10 cellular contexts compared by ENCODE assay signal in the genomic region with DNA sequence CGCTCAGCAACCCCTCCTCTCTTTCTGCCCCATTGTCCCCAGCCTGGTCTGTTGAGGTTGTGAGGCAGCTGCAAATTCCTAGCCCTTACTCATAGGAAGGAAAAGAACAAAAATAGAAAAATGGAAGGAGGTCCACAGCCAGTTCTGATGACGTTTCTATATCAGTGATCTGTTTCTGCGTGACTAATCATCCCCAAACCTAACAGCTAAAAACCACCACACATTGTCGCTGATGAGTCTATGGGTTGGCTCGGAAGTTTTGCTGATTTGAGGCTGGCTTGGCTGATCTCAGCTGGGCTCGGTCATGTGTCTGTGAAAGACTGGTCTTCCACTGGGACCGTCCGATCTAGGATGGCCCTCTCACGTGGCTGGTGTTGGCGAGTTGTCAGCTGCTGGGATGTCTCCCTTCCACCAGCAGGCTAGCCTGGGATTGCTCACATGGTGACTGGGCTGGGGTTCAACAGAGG.
DNase-seq lines count a peak whose midpoint lies in the region; TF ChIP-seq lines count a peak whose summit lies in the region.
"Had no signal": no experiment of that assay in that cellular context is flagged by ENCODE, and none has a peak within 500 bp of the region (broad histone marks: within the 10 kb centered on the region; RNA-seq: fewer than 3 reads in every experiment).

No MANE protein-coding gene starts in this region.

- DNase-seq in GM03348 (ENCODE audit: low spot score): peak; percentile 92
- DNase-seq in SJCRH30: peak; percentile 95 to 96
- DNase-seq in fibroblast of the aortic adventitia (ENCODE audit: low read depth): peak; percentile 99
- peak; percentile 85 for DNase-seq in sigmoid colon
- DNase-seq in LoVo (ENCODE audit: low spot score): no peak
- DNase-seq in NCI-H345 (lab: John Stamatoyannopoulos, UW): no peak
- no peak for DNase-seq in endothelial cell (ENCODE audit: low spot score)
- DNase-seq in NCI-H1092 treated with DMSO at 0.1 percent for 48 hours (lab: John Stamatoyannopoulos, UW): no peak
- DNase-seq: activated CD4-positive, alpha-beta T cell treated with anti-CD3 and anti-CD28 coated beads, Interleukin-2, amount 10 ng/mL, durations not matched to agents 7 days and 5 days had no signal

- H3K27ac ChIP-seq in SJCRH30 (peak overlapping the region; percentile 94), sigmoid colon (peak overlapping the region in 1 of 4 donors; percentile 38)
- H3K27ac ChIP-seq: KMS-11 had no signal

- no peaks in the 10 kb centered on the region for H3K36me3 ChIP-seq in SJCRH30
- H3K36me3 ChIP-seq in sigmoid colon: no peaks in the 10 kb centered on the region

- H3K9me3 ChIP-seq in SJCRH30 (replicated peaks) (no peaks in the 10 kb centered on the region), sigmoid colon (no peaks in the 10 kb centered on the region)

- peaks cover 2% of the 10 kb centered on the region for H3K4me1 Mint-ChIP-seq in endothelial cell (ENCODE audit: unreplicated experiment)
- H3K4me1 Mint-ChIP-seq: activated CD4-positive, alpha-beta T cell treated with anti-CD3 and anti-CD28 coated beads, Interleukin-2, amount 10 ng/mL, durations not matched to agents 7 days and 5 days had no signal

- no peaks in the 10 kb centered on the region for H3K9me3 Mint-ChIP-seq in endothelial cell (ENCODE audit: unreplicated experiment)
- H3K9me3 Mint-ChIP-seq: activated CD4-positive, alpha-beta T cell treated with anti-CD3 and anti-CD28 coated beads, Interleukin-2, amount 10 ng/mL, durations not matched to agents 7 days and 5 days had no signal

- no peak overlapping the region for H3K27ac Mint-ChIP-seq in endothelial cell (ENCODE audit: unreplicated experiment)
- H3K27ac Mint-ChIP-seq: activated CD4-positive, alpha-beta T cell treated with anti-CD3 and anti-CD28 coated beads, Interleukin-2, amount 10 ng/mL, durations not matched to agents 7 days and 5 days had no signal

- intact Hi-C loops in sigmoid colon (cut with DNase I): no loop called here

- TF ChIP-seq EP300 in sigmoid colon (IDR thresholded peaks at IDR 0.05): no peak

- H3K4me1 ChIP-seq in SJCRH30 (peaks cover 37% of the 10 kb centered on the region), sigmoid colon (no peaks in the 10 kb centered on the region)

- TF ChIP-seq POLR2A in sigmoid colon (IDR thresholded peaks at IDR 0.05): no peak

- H3K4me3 ChIP-seq in SJCRH30 (0 out of 2 replicates have a peak overlapping the region, but pooled peaks have one; percentile 3), fibroblast of the aortic adventitia (ENCODE audit: low read depth, low read length) (no peak overlapping the region), sigmoid colon (no peak overlapping the region)

- TF ChIP-seq CTCF in fibroblast of the aortic adventitia (IDR thresholded peaks at IDR 0.05; ENCODE audit: insufficient read depth, low read length) (peak; percentile 16), sigmoid colon (IDR thresholded peaks at IDR 0.05) (no peak), endothelial cell (IDR thresholded peaks at IDR 0.05; ENCODE audit: unreplicated experiment) (no peak)

- H3K27me3 ChIP-seq in SJCRH30: no peaks in the 10 kb centered on the region
- peaks cover 0 to 16% (median 0%) of the 10 kb centered on the region in 3 donors for H3K27me3 ChIP-seq in sigmoid colon

- H3K4me3 Mint-ChIP-seq in endothelial cell (ENCODE audit: unreplicated experiment): no peak overlapping the region
- H3K4me3 Mint-ChIP-seq: activated CD4-positive, alpha-beta T cell treated with anti-CD3 and anti-CD28 coated beads, Interleukin-2, amount 10 ng/mL, durations not matched to agents 7 days and 5 days had no signal

- H3K27me3 Mint-ChIP-seq in endothelial cell (ENCODE audit: unreplicated experiment): peaks cover 8% of the 10 kb centered on the region

- H3K36me3 Mint-ChIP-seq in endothelial cell (ENCODE audit: low read depth, unreplicated experiment): peaks cover 3% of the 10 kb centered on the region

- 64 to 78% methylated on average over 10 of the region's 10 CpGs for WGBS in sigmoid colon, 2 donors

Comparison
In these comparisons a context has a peak if more than half of its experiments do, and no peak if none do; other contexts are left out.
1. DNase-seq: peak in GM03348 (single experiment), SJCRH30 (2 of 2), fibroblast of the aortic adventitia (single experiment) and sigmoid colon (single experiment); none in LoVo (single experiment), NCI-H345 (single experiment), endothelial cell (single experiment) and NCI-H1092 treated with DMSO at 0.1 percent for 48 hours (single experiment).